Comparison of ENCODE assay signal across 8 cellular contexts in the genomic region with DNA sequence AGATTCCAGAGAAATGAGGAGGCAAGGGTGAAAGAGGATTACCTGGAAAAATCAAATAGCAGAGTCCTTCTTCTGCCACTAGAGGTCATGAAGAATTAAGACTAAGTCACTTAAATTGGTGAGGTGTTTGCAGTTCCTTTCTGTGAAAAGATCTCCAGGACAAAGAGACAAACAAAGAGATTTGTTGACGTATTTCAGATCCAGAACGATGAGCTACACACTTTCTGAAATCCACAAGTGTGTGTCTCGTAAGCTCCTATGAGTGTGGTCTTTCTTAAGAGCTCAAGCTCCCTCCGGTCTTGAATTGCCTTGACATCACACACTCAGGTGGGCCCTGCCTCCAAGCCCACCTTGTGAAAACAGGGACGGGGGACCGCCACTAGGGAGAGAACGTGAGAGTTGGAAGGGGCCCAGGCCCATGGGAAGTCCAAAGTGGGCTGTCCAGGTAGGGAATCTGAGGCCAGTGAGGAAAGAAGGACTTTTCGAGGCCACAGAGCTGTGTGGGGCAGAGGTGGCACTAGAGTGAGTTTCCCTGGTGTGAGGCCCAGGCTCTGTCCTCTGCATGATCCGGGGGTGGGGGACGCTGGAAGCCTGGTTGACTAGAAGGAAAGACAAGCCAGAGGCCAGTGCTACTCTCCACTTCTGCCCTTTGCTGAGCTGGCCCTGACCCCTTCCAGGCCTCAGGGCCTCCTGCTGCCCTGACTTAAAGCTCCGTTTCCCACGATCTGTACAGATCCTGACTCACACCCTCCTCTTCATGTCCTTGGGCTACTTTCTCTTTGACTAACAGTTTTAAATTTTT.
A peak's percentile ranks its signal among the peaks of the same experiment; 100 is the strongest.
DNase-seq lines count a peak whose midpoint lies in the region; ATAC-seq, FAIRE-seq and TF ChIP-seq lines count a peak whose summit lies in the region.

No MANE protein-coding gene starts in this region.

- H3K27me3 ChIP-seq in Loucy (ENCODE audit: insufficient read depth, low read length, poor library complexity, severe bottlenecking), result no peaks in the 10 kb centered on the region
- H3K27me3 ChIP-seq in H1 (replicated peaks in 1 of 4; ENCODE audit: control insufficient read depth in 3 of 4, extremely low read depth in 1 of 4, insufficient read depth in 3 of 4, low read length in 3 of 4), result no peaks in the 10 kb centered on the region; a peak in 2 of 7 replicates

- peak; percentile 55 for FAIRE-seq in H1 (lab: Jason Lieb, UNC)

- no peak overlapping the region for H2AK5ac ChIP-seq in H1 (ENCODE audit: low read depth, low read length)

- TF ChIP-seq POLR2A in H1 (IDR thresholded peaks at IDR 0.05; ENCODE audit: control extremely low read depth in 1 of 2, low read depth in 2 of 2, low read length in 2 of 2), result no peak

- peak; percentile 1 for DNase-seq in stimulated activated CD4-positive, alpha-beta T cell treated with anti-CD3 and anti-CD28 coated beads, Interleukin-12 subunit alpha, Interleukin-12 subunit beta, amount 100 ng/mL, for 4 hours
- DNase-seq in stimulated activated CD4-positive, alpha-beta T cell treated with anti-CD3 and anti-CD28 coated beads, Interleukin-2, amount 100 ng/mL, for 48 hours, result no peak
- DNase-seq in H1 (ENCODE audit: low read depth in 1 of 2, low spot score in 2 of 2), result peak in 1 of 2 experiments; percentile 59
- DNase-seq in midbrain (lab: John Stamatoyannopoulos, UW), result peak; percentile 47

- peak overlapping the region; percentile 36 for H4K91ac ChIP-seq in H1 (replicated peaks; ENCODE audit: insufficient read length, low read length)

- peak overlapping the region; percentile 39; the same call in 1 of the 2 replicates for H4K8ac ChIP-seq in H1 (ENCODE audit: extremely low read depth, insufficient read depth, low read length)

- TF ChIP-seq RAD21 in H1 (IDR thresholded peaks at IDR 0.05 in 1 of 2, conservative IDR thresholded peaks at IDR 0.05 in 1 of 2; ENCODE audit: low read depth in 2 of 2, low read length in 2 of 2), result peak; percentile 72 to 74

- POLR2A ChIA-PET in H1 (lab: Charles Lee; ENCODE audit: partially characterized antibody), result no interaction called here

- H2AFZ ChIP-seq in Loucy (ENCODE audit: low read length) (peak overlapping the region; percentile 75), H1 (ENCODE audit: low read length) (peak overlapping the region; percentile 89)

- H3K9me3 ChIP-seq in Loucy (ENCODE audit: insufficient read depth, low read depth, low read length), result no peaks in the 10 kb centered on the region
- H3K9me3 ChIP-seq in H1 (ENCODE audit: insufficient read depth in 2 of 2, low read depth in 1 of 2, low read length in 1 of 2), result no peaks in the 10 kb centered on the region

- H3K9ac ChIP-seq in Loucy (ENCODE audit: low read depth, low read length, poor library complexity, severe bottlenecking) (no peak overlapping the region), H1 (replicated peaks in 1 of 4; ENCODE audit: extremely low read depth in 1 of 4, low read depth in 3 of 4, low read length in 3 of 4) (no peak overlapping the region)

- no peak overlapping the region for H3K56ac ChIP-seq in H1 (replicated peaks; ENCODE audit: insufficient read length, low read depth, low read length)

- H3K23me2 ChIP-seq in H1 (ENCODE audit: low read depth, low read length), result no peaks in the 10 kb centered on the region

- H2BK20ac ChIP-seq in H1 (ENCODE audit: low read length), result no peak overlapping the region

- H3K18ac ChIP-seq in H1 (ENCODE audit: extremely low read depth, low read length), result peak overlapping the region; percentile 92; the same call in 1 of the 2 replicates

- peak overlapping the region; percentile 78; the same call in 1 of the 2 replicates for H2BK12ac ChIP-seq in H1 (ENCODE audit: low read depth, low read length)

- no peak overlapping the region for H3K4me2 ChIP-seq in Loucy (ENCODE audit: low read depth, low read length, poor library complexity, severe bottlenecking)
- no peak overlapping the region; a peak in 2 of 4 replicates for H3K4me2 ChIP-seq in H1 (ENCODE audit: insufficient read depth in 1 of 2, low read depth in 2 of 2, low read length in 2 of 2)

- H3F3A ChIP-seq in Loucy (ENCODE audit: low read depth), result no peaks in the 10 kb centered on the region

- H3K79me2 ChIP-seq in Loucy (ENCODE audit: insufficient read depth, low read length) (no peaks in the 10 kb centered on the region), H1 (ENCODE audit: control insufficient read depth in 1 of 2, insufficient read depth in 2 of 2, low read length in 2 of 2) (no peaks in the 10 kb centered on the region)

- no peak for TF ChIP-seq EP300 in H1 (IDR thresholded peaks at IDR 0.05; ENCODE audit: borderline replicate concordance in 1 of 2, low read depth in 2 of 2, low read length in 2 of 2)

- H3K79me1 ChIP-seq in H1 (ENCODE audit: low read depth, low read length), result no peaks in the 10 kb centered on the region; the same call in 1 of the 2 replicates

- no peak overlapping the region for H3K4ac ChIP-seq in H1 (replicated peaks; ENCODE audit: insufficient read length, low read depth, low read length)

- H3K4me1 ChIP-seq in Loucy (ENCODE audit: insufficient read depth, low read length, poor library complexity, severe bottlenecking) (peaks cover 7% of the 10 kb centered on the region), H1 (replicated peaks in 1 of 4; ENCODE audit: control insufficient read depth in 3 of 4, insufficient read depth in 4 of 4, low read length in 3 of 4) (peaks cover 0 to 6% (median 5%) of the 10 kb centered on the region in 4 experiments; a peak in 5 of 7 replicates)

- CTCF ChIA-PET in H1 (lab: Charles Lee; ENCODE audit: partially characterized antibody), result interaction anchor here (0.6 to 4.0 kb wide), 34 partner anchors 9 to 491 kb away, joined by 3 to 18 read pairs (median 4); no protein-coding TSS in a partner anchor

- H4K5ac ChIP-seq in H1 (ENCODE audit: insufficient read length, low read depth, low read length), result no peak overlapping the region

- H3K9me2 ChIP-seq in Loucy (replicated peaks; ENCODE audit: low read depth, low read length), result no peaks in the 10 kb centered on the region

- H3K36me3 ChIP-seq in Loucy (ENCODE audit: insufficient read depth, low read length) (no peaks in the 10 kb centered on the region), H1 (ENCODE audit: control insufficient read depth in 2 of 4, insufficient read depth in 4 of 4, low read length in 3 of 4) (no peaks in the 10 kb centered on the region)

- H2BK5ac ChIP-seq in H1 (ENCODE audit: low read depth, low read length), result peak overlapping the region; percentile 62; the same call in 1 of the 2 replicates

- H4K20me1 ChIP-seq in Loucy (ENCODE audit: insufficient read depth, low read length, poor library complexity, severe bottlenecking) (no peaks in the 10 kb centered on the region), H1 (replicated peaks in 1 of 2; ENCODE audit: control insufficient read depth in 1 of 2, insufficient read depth in 2 of 2, low read length in 2 of 2) (no peaks in the 10 kb centered on the region)

- no peak overlapping the region for H2BK120ac ChIP-seq in H1 (replicated peaks; ENCODE audit: low read depth, low read length)

- no peak overlapping the region for H3K23ac ChIP-seq in H1 (ENCODE audit: insufficient read length)

- TF ChIP-seq CTCF in Loucy (conservative IDR thresholded peaks at IDR 0.05; ENCODE audit: low read length), result peak; percentile 71
- TF ChIP-seq CTCF in H1 (IDR thresholded peaks at IDR 0.05; ENCODE audit: control extremely low read depth in 1 of 3, insufficient read depth in 1 of 3, low read depth in 1 of 3, low read length in 3 of 3), result peak; percentile 3 to 71 (median 40); a peak in 3 of 4 replicates

- ATAC-seq in SK-N-SH treated with all-trans-retinoic acid at 6 μM for 48 hours, result peak; percentile 70
- no peak for ATAC-seq in HG03039 (IDR thresholded peaks at IDR 0.05; ENCODE audit: unreplicated experiment)
- ATAC-seq in GM21737 (IDR thresholded peaks at IDR 0.05; ENCODE audit: unreplicated experiment), result no peak

- peak overlapping the region; percentile 75; the same call in 1 of the 2 replicates for H2BK15ac ChIP-seq in H1 (ENCODE audit: low read length)

- 77% methylated on average over 12 of the region's 12 CpGs; no CpG with 5 or more reads in 1 of the 2 experiments for WGBS in H1 (ENCODE audit: extremely low coverage in 1 of 2, insufficient coverage in 1 of 2, insufficient read length in 1 of 2, insufficient replicate concordance in 2 of 2, low coverage in 1 of 2, low lambda C conversion rate in 2 of 2, missing lambda C conversion rate in 1 of 2), 2 experiments

- H3K27ac ChIP-seq in H1 (ENCODE audit: low read depth, low read length), result no peak overlapping the region; the same call in 1 of the 2 replicates

- no peak overlapping the region for H3K4me3 ChIP-seq in Loucy (ENCODE audit: low read length, poor library complexity, severe bottlenecking)
- no peak overlapping the region for H3K4me3 ChIP-seq in H1 (ENCODE audit: extremely low read depth in 1 of 4, insufficient read depth in 2 of 4, low read depth in 3 of 4, low read length in 4 of 4)

- no peak overlapping the region for H3K14ac ChIP-seq in H1 (ENCODE audit: insufficient read length)

TF ChIP-seq in SK-N-SH treated with all-trans-retinoic acid at 6 μM for 48 hours, 23 proteins besides CTCF, POLR2A, EP300 and RAD21:
- TF ChIP-seq SNAI2 (CRISPR knock-in tag; IDR thresholded peaks at IDR 0.05) (no peak), ZNF70 (CRISPR knock-in tag; IDR thresholded peaks at IDR 0.05) (no peak), ZNF8 (CRISPR knock-in tag; IDR thresholded peaks at IDR 0.05) (no peak), BACH2 (CRISPR knock-in tag; IDR thresholded peaks at IDR 0.05; ENCODE audit: borderline replicate concordance) (no peak)
TF ChIP-seq in SK-N-SH treated with all-trans-retinoic acid at 6 μM for 48 hours: peak in this region for 0.

TF ChIP-seq in H1, 55 proteins besides CTCF, POLR2A, EP300 and RAD21:
- TF ChIP-seq, protein P1, sequence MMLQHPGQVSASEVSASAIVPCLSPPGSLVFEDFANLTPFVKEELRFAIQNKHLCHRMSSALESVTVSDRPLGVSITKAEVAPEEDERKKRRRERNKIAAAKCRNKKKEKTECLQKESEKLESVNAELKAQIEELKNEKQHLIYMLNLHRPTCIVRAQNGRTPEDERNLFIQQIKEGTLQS (IDR thresholded peaks at IDR 0.05; ENCODE audit: insufficient read depth, low read depth, low read length), result no peak
- no peak for TF ChIP-seq CEBPB (IDR thresholded peaks at IDR 0.05; ENCODE audit: low read depth, low read length)
- TF ChIP-seq KDM1A (IDR thresholded peaks at IDR 0.05; ENCODE audit: borderline replicate concordance, low read length), result no peak
- TF ChIP-seq BRCA1 (IDR thresholded peaks at IDR 0.05; ENCODE audit: low read depth, low read length), result no peak
TF ChIP-seq in H1: peak in this region for 0.

Comparison
In these comparisons a context has a peak if more than half of its experiments do, and no peak if none do; other contexts are left out.
1. DNase-seq: peak in stimulated activated CD4-positive, alpha-beta T cell treated with anti-CD3 and anti-CD28 coated beads, Interleukin-12 subunit alpha, Interleukin-12 subunit beta, amount 100 ng/mL, for 4 hours (single experiment) and midbrain (single experiment); none in stimulated activated CD4-positive, alpha-beta T cell treated with anti-CD3 and anti-CD28 coated beads, Interleukin-2, amount 100 ng/mL, for 48 hours (0 of 2).